In the genomic region with DNA sequence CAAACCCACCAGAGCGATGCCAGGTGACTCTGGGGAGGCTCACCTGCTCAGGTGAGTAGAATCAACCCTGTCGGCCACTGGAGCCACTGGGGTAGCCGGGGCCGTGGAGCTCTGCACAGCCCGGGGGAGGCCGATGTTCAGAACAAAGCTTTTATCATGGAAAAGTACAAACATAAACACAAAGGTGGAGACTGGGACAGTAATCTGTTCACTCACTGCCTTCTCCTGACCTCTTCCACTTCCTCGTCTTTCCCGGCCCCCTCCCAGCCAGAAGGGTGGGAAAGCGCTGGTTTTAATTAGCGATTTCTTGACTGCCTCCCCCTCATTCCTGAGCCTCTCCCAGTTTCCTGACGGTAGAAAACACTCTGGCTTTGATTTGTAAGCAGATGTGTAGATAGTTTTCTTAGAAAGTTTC, we compare ENCODE assay signal across 2 cellular contexts.
TF ChIP-seq lines count a peak whose summit lies in the region.

No MANE protein-coding gene starts in this region.

TF ChIP-seq in SK-N-SH, 30 proteins besides CTCF, POLR2A, EP300 and RAD21 (continued from another document):
- TF ChIP-seq, protein P1, sequence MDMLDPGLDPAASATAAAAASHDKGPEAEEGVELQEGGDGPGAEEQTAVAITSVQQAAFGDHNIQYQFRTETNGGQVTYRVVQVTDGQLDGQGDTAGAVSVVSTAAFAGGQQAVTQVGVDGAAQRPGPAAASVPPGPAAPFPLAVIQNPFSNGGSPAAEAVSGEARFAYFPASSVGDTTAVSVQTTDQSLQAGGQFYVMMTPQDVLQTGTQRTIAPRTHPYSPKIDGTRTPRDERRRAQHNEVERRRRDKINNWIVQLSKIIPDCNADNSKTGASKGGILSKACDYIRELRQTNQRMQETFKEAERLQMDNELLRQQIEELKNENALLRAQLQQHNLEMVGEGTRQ (IDR thresholded peaks at IDR 0.05; ENCODE audit: borderline replicate concordance, low read depth, low read length) = no peak

TF ChIP-seq in SK-N-SH treated with all-trans-retinoic acid at 6 μM for 48 hours, 23 proteins besides CTCF, POLR2A, EP300 and RAD21:
- TF ChIP-seq, protein P2, sequence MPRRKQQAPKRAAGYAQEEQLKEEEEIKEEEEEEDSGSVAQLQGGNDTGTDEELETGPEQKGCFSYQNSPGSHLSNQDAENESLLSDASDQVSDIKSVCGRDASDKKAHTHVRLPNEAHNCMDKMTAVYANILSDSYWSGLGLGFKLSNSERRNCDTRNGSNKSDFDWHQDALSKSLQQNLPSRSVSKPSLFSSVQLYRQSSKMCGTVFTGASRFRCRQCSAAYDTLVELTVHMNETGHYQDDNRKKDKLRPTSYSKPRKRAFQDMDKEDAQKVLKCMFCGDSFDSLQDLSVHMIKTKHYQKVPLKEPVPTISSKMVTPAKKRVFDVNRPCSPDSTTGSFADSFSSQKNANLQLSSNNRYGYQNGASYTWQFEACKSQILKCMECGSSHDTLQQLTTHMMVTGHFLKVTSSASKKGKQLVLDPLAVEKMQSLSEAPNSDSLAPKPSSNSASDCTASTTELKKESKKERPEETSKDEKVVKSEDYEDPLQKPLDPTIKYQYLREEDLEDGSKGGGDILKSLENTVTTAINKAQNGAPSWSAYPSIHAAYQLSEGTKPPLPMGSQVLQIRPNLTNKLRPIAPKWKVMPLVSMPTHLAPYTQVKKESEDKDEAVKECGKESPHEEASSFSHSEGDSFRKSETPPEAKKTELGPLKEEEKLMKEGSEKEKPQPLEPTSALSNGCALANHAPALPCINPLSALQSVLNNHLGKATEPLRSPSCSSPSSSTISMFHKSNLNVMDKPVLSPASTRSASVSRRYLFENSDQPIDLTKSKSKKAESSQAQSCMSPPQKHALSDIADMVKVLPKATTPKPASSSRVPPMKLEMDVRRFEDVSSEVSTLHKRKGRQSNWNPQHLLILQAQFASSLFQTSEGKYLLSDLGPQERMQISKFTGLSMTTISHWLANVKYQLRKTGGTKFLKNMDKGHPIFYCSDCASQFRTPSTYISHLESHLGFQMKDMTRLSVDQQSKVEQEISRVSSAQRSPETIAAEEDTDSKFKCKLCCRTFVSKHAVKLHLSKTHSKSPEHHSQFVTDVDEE (CRISPR knock-in tag; IDR thresholded peaks at IDR 0.05) = no peak
- TF ChIP-seq ZFP3 (CRISPR knock-in tag; IDR thresholded peaks at IDR 0.05) = no peak
- no peak for TF ChIP-seq GLIS3 (CRISPR knock-in tag; IDR thresholded peaks at IDR 0.05)
- TF ChIP-seq, protein P3, sequence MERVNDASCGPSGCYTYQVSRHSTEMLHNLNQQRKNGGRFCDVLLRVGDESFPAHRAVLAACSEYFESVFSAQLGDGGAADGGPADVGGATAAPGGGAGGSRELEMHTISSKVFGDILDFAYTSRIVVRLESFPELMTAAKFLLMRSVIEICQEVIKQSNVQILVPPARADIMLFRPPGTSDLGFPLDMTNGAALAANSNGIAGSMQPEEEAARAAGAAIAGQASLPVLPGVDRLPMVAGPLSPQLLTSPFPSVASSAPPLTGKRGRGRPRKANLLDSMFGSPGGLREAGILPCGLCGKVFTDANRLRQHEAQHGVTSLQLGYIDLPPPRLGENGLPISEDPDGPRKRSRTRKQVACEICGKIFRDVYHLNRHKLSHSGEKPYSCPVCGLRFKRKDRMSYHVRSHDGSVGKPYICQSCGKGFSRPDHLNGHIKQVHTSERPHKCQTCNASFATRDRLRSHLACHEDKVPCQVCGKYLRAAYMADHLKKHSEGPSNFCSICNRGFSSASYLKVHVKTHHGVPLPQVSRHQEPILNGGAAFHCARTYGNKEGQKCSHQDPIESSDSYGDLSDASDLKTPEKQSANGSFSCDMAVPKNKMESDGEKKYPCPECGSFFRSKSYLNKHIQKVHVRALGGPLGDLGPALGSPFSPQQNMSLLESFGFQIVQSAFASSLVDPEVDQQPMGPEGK (CRISPR knock-in tag; IDR thresholded peaks at IDR 0.05; ENCODE audit: borderline replicate concordance) = no peak
- TF ChIP-seq, protein P4, sequence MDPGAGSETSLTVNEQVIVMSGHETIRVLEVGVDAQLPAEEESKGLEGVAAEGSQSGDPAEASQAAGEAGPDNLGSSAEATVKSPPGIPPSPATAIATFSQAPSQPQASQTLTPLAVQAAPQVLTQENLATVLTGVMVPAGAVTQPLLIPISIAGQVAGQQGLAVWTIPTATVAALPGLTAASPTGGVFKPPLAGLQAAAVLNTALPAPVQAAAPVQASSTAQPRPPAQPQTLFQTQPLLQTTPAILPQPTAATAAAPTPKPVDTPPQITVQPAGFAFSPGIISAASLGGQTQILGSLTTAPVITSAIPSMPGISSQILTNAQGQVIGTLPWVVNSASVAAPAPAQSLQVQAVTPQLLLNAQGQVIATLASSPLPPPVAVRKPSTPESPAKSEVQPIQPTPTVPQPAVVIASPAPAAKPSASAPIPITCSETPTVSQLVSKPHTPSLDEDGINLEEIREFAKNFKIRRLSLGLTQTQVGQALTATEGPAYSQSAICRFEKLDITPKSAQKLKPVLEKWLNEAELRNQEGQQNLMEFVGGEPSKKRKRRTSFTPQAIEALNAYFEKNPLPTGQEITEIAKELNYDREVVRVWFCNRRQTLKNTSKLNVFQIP (CRISPR knock-in tag; IDR thresholded peaks at IDR 0.05; ENCODE audit: borderline replicate concordance, low read depth) = no peak
- no peak for TF ChIP-seq RARB (CRISPR knock-in tag; IDR thresholded peaks at IDR 0.05)
- no peak for TF ChIP-seq TCF4 (CRISPR knock-in tag; IDR thresholded peaks at IDR 0.05; ENCODE audit: borderline replicate concordance)
TF ChIP-seq in SK-N-SH treated with all-trans-retinoic acid at 6 μM for 48 hours: peak in this region for 0.
